ENCODE assay signal across 21 cellular contexts in the genomic region with DNA sequence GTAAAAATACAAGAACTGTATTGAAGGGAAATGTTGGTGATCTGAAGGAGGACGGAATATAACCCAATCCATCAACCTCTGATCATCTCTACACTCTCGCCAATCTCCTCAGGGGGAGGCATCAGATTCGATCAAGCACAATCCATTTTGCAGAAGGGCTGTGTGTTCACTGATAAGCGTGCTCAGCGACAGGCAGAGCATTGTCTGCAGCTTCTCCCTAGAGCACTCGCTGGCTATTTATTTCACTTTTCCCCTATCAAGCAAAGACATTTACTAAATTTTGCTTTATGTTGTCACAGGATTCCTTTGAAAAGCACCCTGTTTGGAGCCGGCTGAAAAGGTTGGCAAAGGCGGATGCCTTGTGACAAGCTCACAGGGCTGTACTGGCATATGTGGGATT.
"Had no signal": no experiment of that assay in that cellular context is flagged by ENCODE, and none has a peak within 500 bp of the region (broad histone marks: within the 10 kb centered on the region; RNA-seq: fewer than 3 reads in every experiment).

No MANE protein-coding gene starts in this region.

- H3K27ac Mint-ChIP-seq: activated naive CD8-positive, alpha-beta T cell; activated T-helper 17 cell treated with anti-CD3 and anti-CD28 coated beads, Interleukin-2, amount 50 U/mL, for 72 hours; effector memory CD8-positive, alpha-beta T cell; memory B cell; nephron progenitor cell; stimulated activated naive B cell treated with anti-CD40 and anti-IgM and Interleukin-4, amounts not matched to agents 10 μg/mL and 1 μg/mL and 100 μg/mL, for 72 hours; type B pancreatic cell; WTC11 had no signal

- H3K27me3 Mint-ChIP-seq: activated naive CD8-positive, alpha-beta T cell; activated T-helper 17 cell treated with anti-CD3 and anti-CD28 coated beads, Interleukin-2, amount 50 U/mL, for 72 hours; effector memory CD8-positive, alpha-beta T cell; memory B cell; stimulated activated naive B cell treated with anti-CD40 and anti-IgM and Interleukin-4, amounts not matched to agents 10 μg/mL and 1 μg/mL and 100 μg/mL, for 72 hours; type B pancreatic cell had no signal

- H3K36me3 Mint-ChIP-seq: activated naive CD8-positive, alpha-beta T cell; memory B cell; stimulated activated naive B cell treated with anti-CD40 and anti-IgM and Interleukin-4, amounts not matched to agents 10 μg/mL and 1 μg/mL and 100 μg/mL, for 72 hours; type B pancreatic cell; WTC11 had no signal

- H3K4me1 Mint-ChIP-seq: activated T-helper 17 cell treated with anti-CD3 and anti-CD28 coated beads, Interleukin-2, amount 50 U/mL, for 72 hours; nephron progenitor cell; stimulated activated naive B cell treated with anti-CD40 and anti-IgM and Interleukin-4, amounts not matched to agents 10 μg/mL and 1 μg/mL and 100 μg/mL, for 72 hours; WTC11 had no signal

- DNase-seq: activated naive CD4-positive, alpha-beta T cell; activated T-cell treated with anti-CD3 and anti-CD28 coated beads, Interleukin-2, amount 50 U/mL, for 1 hour; adrenal gland; central memory CD4-positive, alpha-beta T cell; effector memory CD8-positive, alpha-beta T cell; foreskin melanocyte; hippocampal formation; left ventricle myocardium superior; mucosa of descending colon; nephron progenitor cell; sigmoid colon; stimulated activated CD4-positive, alpha-beta T cell treated with anti-CD3 and anti-CD28 coated beads, Interleukin-2, amount 100 ng/mL, for 48 hours; stimulated activated CD8-positive, alpha-beta memory T cell treated with anti-CD3 and anti-CD28 coated beads, Interleukin-4, amount 100 ng/mL, for 48 hours; stimulated activated naive B cell treated with anti-CD40 and anti-IgM and Interleukin-4, amounts not matched to agents 10 μg/mL and 1 μg/mL and 100 μg/mL, for 72 hours; T-helper 2 cell; testis had no signal

- H3K9me3 Mint-ChIP-seq: memory B cell; nephron progenitor cell; stimulated activated naive B cell treated with anti-CD40 and anti-IgM and Interleukin-4, amounts not matched to agents 10 μg/mL and 1 μg/mL and 100 μg/mL, for 72 hours; type B pancreatic cell; WTC11 had no signal

- H3K4me3 Mint-ChIP-seq: activated naive CD8-positive, alpha-beta T cell; activated T-helper 17 cell treated with anti-CD3 and anti-CD28 coated beads, Interleukin-2, amount 50 U/mL, for 72 hours; effector memory CD8-positive, alpha-beta T cell; memory B cell; nephron progenitor cell; stimulated activated naive B cell treated with anti-CD40 and anti-IgM and Interleukin-4, amounts not matched to agents 10 μg/mL and 1 μg/mL and 100 μg/mL, for 72 hours; type B pancreatic cell; WTC11 had no signal
